ENCODE assay signal across 24 cellular contexts in the genomic region with DNA sequence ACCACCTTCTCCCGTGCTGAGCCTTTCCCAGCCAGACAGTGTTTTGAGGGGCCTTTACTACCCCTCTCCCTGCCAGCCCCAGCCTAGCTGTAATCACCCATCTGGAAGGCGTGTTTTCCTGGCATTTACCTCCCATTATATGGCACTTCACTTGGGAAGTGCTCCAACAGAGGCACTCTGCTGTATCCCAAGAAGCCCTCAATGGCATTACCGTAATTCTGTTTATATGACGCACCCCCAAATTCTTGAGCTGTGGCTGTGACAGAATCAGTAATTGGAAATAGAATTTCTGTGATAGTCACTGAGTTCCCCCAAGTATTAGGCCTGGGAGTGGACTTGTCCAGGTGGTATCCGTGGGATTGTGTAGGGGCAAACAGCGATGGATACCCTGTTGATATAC.
"Had no signal": no experiment of that assay in that cellular context is flagged by ENCODE, and none has a peak within 500 bp of the region (broad histone marks: within the 10 kb centered on the region; RNA-seq: fewer than 3 reads in every experiment).

No MANE protein-coding gene starts in this region.

- H3K9me3 Mint-ChIP-seq: activated CD4-positive, alpha-beta T cell treated with anti-CD3 and anti-CD28 coated beads, Interleukin-2, amount 10 ng/mL, durations not matched to agents 24 days and 14 days; brain; natural killer cell treated with Interleukin-12 subunit alpha and Interleukin-12 subunit beta and Interleukin-15 and Interleukin-18, amount 100 ng/mL, for 72 hours had no signal

- H3K36me3 Mint-ChIP-seq: activated naive CD8-positive, alpha-beta T cell; brain; natural killer cell treated with Interleukin-12 subunit alpha and Interleukin-12 subunit beta and Interleukin-15 and Interleukin-18, amount 100 ng/mL, for 72 hours had no signal

- ATAC-seq: activated CD8-positive, alpha-beta T cell treated with anti-CD3 and anti-CD28 coated beads, Interleukin-2, amount 10 ng/mL, durations not matched to agents 7 days and 5 days; natural killer cell treated with Interleukin-12 subunit alpha and Interleukin-12 subunit beta and Interleukin-15 and Interleukin-18, amount 100 ng/mL, for 72 hours had no signal

- H3K4me1 ChIP-seq: colonic mucosa, right atrium auricular region, transverse colon had no signal

- DNase-seq: activated CD4-positive, alpha-beta T cell treated with anti-CD3 and anti-CD28 coated beads, Interleukin-2, amount 10 ng/mL, durations not matched to agents 24 days and 14 days; activated CD4-positive, CD25-positive, alpha-beta regulatory T cell; activated CD8-positive, alpha-beta memory T cell treated with anti-CD3 and anti-CD28 coated beads, Interleukin-2, amount 50 U/mL, for 4 hours; activated CD8-positive, alpha-beta T cell treated with anti-CD3 and anti-CD28 coated beads, Interleukin-2, amount 10 ng/mL, durations not matched to agents 7 days and 5 days; activated effector memory CD4-positive, alpha-beta T cell treated with anti-CD3 and anti-CD28 coated beads, Interleukin-2, amount 50 U/mL, for 16 hours; activated T-cell treated with anti-CD3 and anti-CD28 coated beads, Interleukin-2, amount 50 U/mL, for 48 hours; central memory CD4-positive, alpha-beta T cell; colonic mucosa; effector CD4-positive, alpha-beta T cell; esophagus squamous epithelium; glutamatergic neuron; hypothalamus; kidney glomerular epithelial cell; occipital lobe; stimulated activated CD4-positive, alpha-beta T cell treated with anti-CD3 and anti-CD28 coated beads, Interleukin-4, amount 100 ng/mL, for 24 hours; stimulated activated naive CD4-positive, alpha-beta T cell; substantia nigra; transverse colon had no signal

- H3K9me3 ChIP-seq: colonic mucosa, esophagus squamous epithelium, right atrium auricular region, transverse colon had no signal

- H3K27me3 Mint-ChIP-seq: brain had no signal

- H3K27me3 ChIP-seq: colonic mucosa, right atrium auricular region, transverse colon had no signal

- H3K4me3 ChIP-seq: colonic mucosa, esophagus squamous epithelium, right atrium auricular region, skin epidermis, transverse colon had no signal

- H3K4me3 Mint-ChIP-seq: activated CD4-positive, alpha-beta T cell treated with anti-CD3 and anti-CD28 coated beads, Interleukin-2, amount 10 ng/mL, durations not matched to agents 24 days and 14 days; activated CD8-positive, alpha-beta T cell treated with anti-CD3 and anti-CD28 coated beads, Interleukin-2, amount 10 ng/mL, durations not matched to agents 7 days and 5 days; activated naive CD8-positive, alpha-beta T cell; natural killer cell treated with Interleukin-12 subunit alpha and Interleukin-12 subunit beta and Interleukin-15 and Interleukin-18, amount 100 ng/mL, for 72 hours had no signal

- H3K27ac Mint-ChIP-seq: activated CD4-positive, alpha-beta T cell treated with anti-CD3 and anti-CD28 coated beads, Interleukin-2, amount 10 ng/mL, durations not matched to agents 24 days and 14 days; activated CD8-positive, alpha-beta T cell treated with anti-CD3 and anti-CD28 coated beads, Interleukin-2, amount 10 ng/mL, durations not matched to agents 7 days and 5 days; activated naive CD8-positive, alpha-beta T cell; natural killer cell treated with Interleukin-12 subunit alpha and Interleukin-12 subunit beta and Interleukin-15 and Interleukin-18, amount 100 ng/mL, for 72 hours; progenitor cell of endocrine pancreas had no signal

- H3K27ac ChIP-seq: colonic mucosa, esophagus squamous epithelium, right atrium auricular region, skin epidermis, transverse colon had no signal

- H3K4me1 Mint-ChIP-seq: activated CD4-positive, alpha-beta T cell treated with anti-CD3 and anti-CD28 coated beads, Interleukin-2, amount 10 ng/mL, durations not matched to agents 24 days and 14 days had no signal

- H3K36me3 ChIP-seq: colonic mucosa, esophagus squamous epithelium, right atrium auricular region, transverse colon had no signal
